Comparison of ENCODE assay signal across 14 cellular contexts in genomic region chr7:130908345-130909160, GRCh38.
DNase-seq lines count a peak whose midpoint lies in the region; ATAC-seq and TF ChIP-seq lines count a peak whose summit lies in the region.
"Had no signal": no experiment of that assay in that cellular context is flagged by ENCODE, and none has a peak within 500 bp of the region (broad histone marks: within the 10 kb centered on the region; RNA-seq: fewer than 3 reads in every experiment).

No MANE protein-coding gene starts in this region.

- no peaks in the 10 kb centered on the region for H3K27me3 Mint-ChIP-seq in CD4-positive, alpha-beta memory T cell
- H3K27me3 Mint-ChIP-seq: IgD-negative memory B cell had no signal

- peak overlapping the region in 6 of 7 donors; percentile 23 to 77 (median 64) for H3K27ac Mint-ChIP-seq in CD4-positive, alpha-beta memory T cell

- POLR2A ChIA-PET in CD4-positive, alpha-beta memory T cell (lab: Charles Lee; ENCODE audit: partially characterized antibody) = no interaction called here

- H3K4me3 Mint-ChIP-seq in CD4-positive, alpha-beta memory T cell = peak overlapping the region in 3 of 8 donors; percentile 19 to 24 (median 21)

- no peak for TF ChIP-seq POLR2A in erythroblast (IDR thresholded peaks at IDR 0.05; ENCODE audit: low read length)

- H3K9me2 ChIP-seq in Loucy (replicated peaks; ENCODE audit: low read depth, low read length) = no peaks in the 10 kb centered on the region

- H3K27ac ChIP-seq in CD4-positive, alpha-beta memory T cell (ENCODE audit: low read depth, low read length) = no peak overlapping the region
- H3K27ac ChIP-seq in colonic mucosa (peak overlapping the region; percentile 95), psoas muscle (peak overlapping the region; percentile 94), left lung (peak overlapping the region in 1 of 2 donors; percentile 95)
- H3K27ac ChIP-seq: testis, WERI-Rb-1 had no signal

- peaks cover 24% of the 10 kb centered on the region; the same call in 1 of the 2 replicates for H3K79me2 ChIP-seq in Loucy (ENCODE audit: insufficient read depth, low read length)

- ATAC-seq in psoas muscle = no peak
- ATAC-seq in left lung = no peak

- H3K27me3 ChIP-seq in CD4-positive, alpha-beta memory T cell (ENCODE audit: insufficient read depth, low read length) = no peaks in the 10 kb centered on the region
- H3K27me3 ChIP-seq in Loucy (ENCODE audit: insufficient read depth, low read length, poor library complexity, severe bottlenecking) (no peaks in the 10 kb centered on the region), colonic mucosa (no peaks in the 10 kb centered on the region), psoas muscle (ENCODE audit: insufficient read depth in 3 of 3, low read length in 2 of 3) (no peaks in the 10 kb centered on the region), left lung (no peaks in the 10 kb centered on the region), BE2C (no peaks in the 10 kb centered on the region)
- H3K27me3 ChIP-seq: Peyer's patch, testis had no signal

- WGBS in psoas muscle, 3 donors = 89 to 96% (median 90%) methylated on average over 10 to 11 of the region's 11 CpGs

- intact Hi-C loops in CD4-positive, alpha-beta memory T cell (cut with micrococcal nuclease) = no loop called here
- intact Hi-C loops in colonic mucosa (cut with DNase I) = no loop called here
- intact Hi-C loops in psoas muscle (cut with DNase I) = no loop called here
- intact Hi-C loops in left lung (cut with DNase I) = no loop called here

- DNase-seq in CD4-positive, alpha-beta memory T cell = no peak
- DNase-seq in colonic mucosa = peak; percentile 58
- DNase-seq in psoas muscle = no peak
- DNase-seq in left lung = no peak
- DNase-seq in erythroblast (lab: John Stamatoyannopoulos, UW) = no peak
- no peak for DNase-seq in BE2C
- DNase-seq: amygdala; nucleus accumbens; stimulated activated CD4-positive, alpha-beta T cell treated with anti-CD3 and anti-CD28 coated beads, Interleukin-4, amount 100 ng/mL, for 24 hours; testis; WERI-Rb-1 had no signal

- TF ChIP-seq CTCF in Loucy (conservative IDR thresholded peaks at IDR 0.05; ENCODE audit: low read length) = no peak
- TF ChIP-seq CTCF in colonic mucosa (IDR thresholded peaks at IDR 0.05) = no peak
- no peak for TF ChIP-seq CTCF in psoas muscle (IDR thresholded peaks at IDR 0.05)
- TF ChIP-seq CTCF in left lung (IDR thresholded peaks at IDR 0.05) = no peak
- TF ChIP-seq CTCF in BE2C (IDR thresholded peaks at IDR 0.05; ENCODE audit: low read depth, low read length) = no peak

- peaks cover 80% of the 10 kb centered on the region for H3K4me1 ChIP-seq in CD4-positive, alpha-beta memory T cell (ENCODE audit: insufficient read depth, low read length)
- H3K4me1 ChIP-seq in Loucy (ENCODE audit: insufficient read depth, low read length, poor library complexity, severe bottlenecking) = peaks cover 57% of the 10 kb centered on the region
- no peaks in the 10 kb centered on the region for H3K4me1 ChIP-seq in colonic mucosa
- peaks cover 64% of the 10 kb centered on the region for H3K4me1 ChIP-seq in psoas muscle
- H3K4me1 ChIP-seq in left lung = peaks cover 14 to 78% of the 10 kb centered on the region in 2 donors
- H3K4me1 ChIP-seq in BE2C = no peaks in the 10 kb centered on the region

- peaks cover 3% of the 10 kb centered on the region for H3K36me3 ChIP-seq in CD4-positive, alpha-beta memory T cell (ENCODE audit: insufficient read depth, low read length)
- no peaks in the 10 kb centered on the region for H3K36me3 ChIP-seq in Loucy (ENCODE audit: insufficient read depth, low read length)
- H3K36me3 ChIP-seq in colonic mucosa = no peaks in the 10 kb centered on the region
- peaks cover 2 to 13% of the 10 kb centered on the region in 2 donors for H3K36me3 ChIP-seq in psoas muscle (ENCODE audit: insufficient read depth in 1 of 2, low read depth in 1 of 2)
- peaks cover 0 to 17% of the 10 kb centered on the region in 2 donors for H3K36me3 ChIP-seq in left lung
- no peaks in the 10 kb centered on the region for H3K36me3 ChIP-seq in BE2C
- H3K36me3 ChIP-seq: WERI-Rb-1 had no signal

- H3K9me3 Mint-ChIP-seq in CD4-positive, alpha-beta memory T cell = peaks cover 0 to 12% (median 0%) of the 10 kb centered on the region in 8 donors
- H3K9me3 Mint-ChIP-seq: IgD-negative memory B cell had no signal

- peaks cover 21 to 57% of the 10 kb centered on the region in 2 donors for H3K36me3 Mint-ChIP-seq in CD4-positive, alpha-beta memory T cell

- peaks cover 7% of the 10 kb centered on the region; the same call in 1 of the 2 replicates for H3F3A ChIP-seq in Loucy (ENCODE audit: low read depth)

- peaks cover 63 to 94% (median 74%) of the 10 kb centered on the region in 4 donors for H3K4me1 Mint-ChIP-seq in CD4-positive, alpha-beta memory T cell

- H4K20me1 ChIP-seq in Loucy (ENCODE audit: insufficient read depth, low read length, poor library complexity, severe bottlenecking) = peaks cover 5% of the 10 kb centered on the region

- no peak overlapping the region for H3K9ac ChIP-seq in Loucy (ENCODE audit: low read depth, low read length, poor library complexity, severe bottlenecking)
- peak overlapping the region in 1 of 2 donors; percentile 99 for H3K9ac ChIP-seq in colonic mucosa (ENCODE audit: low read depth in 2 of 2, low read length in 2 of 2)

- H3K4me3 ChIP-seq in CD4-positive, alpha-beta memory T cell (ENCODE audit: low read length in 2 of 2) = no peak overlapping the region
- H3K4me3 ChIP-seq in Loucy (ENCODE audit: low read length, poor library complexity, severe bottlenecking) (no peak overlapping the region), colonic mucosa (no peak overlapping the region), psoas muscle (no peak overlapping the region), left lung (peak overlapping the region in 1 of 2 donors; percentile 43), BE2C (ENCODE audit: low read depth, low read length) (no peak overlapping the region)
- H3K4me3 ChIP-seq: testis had no signal

- no peaks in the 10 kb centered on the region for H3K9me3 ChIP-seq in CD4-positive, alpha-beta memory T cell (ENCODE audit: control insufficient read depth in 1 of 2, low read length in 2 of 2)
- H3K9me3 ChIP-seq in Loucy (ENCODE audit: insufficient read depth, low read depth, low read length) = no peaks in the 10 kb centered on the region
- H3K9me3 ChIP-seq in colonic mucosa = no peaks in the 10 kb centered on the region
- no peaks in the 10 kb centered on the region for H3K9me3 ChIP-seq in psoas muscle
- no peaks in the 10 kb centered on the region for H3K9me3 ChIP-seq in left lung
- no peaks in the 10 kb centered on the region for H3K9me3 ChIP-seq in BE2C
- H3K9me3 ChIP-seq: Peyer's patch, testis had no signal

- CTCF ChIA-PET in CD4-positive, alpha-beta memory T cell (lab: Charles Lee; ENCODE audit: partially characterized antibody) = interaction anchor here (1.1 to 5.1 kb wide), 2 partner anchors 11 to 23 kb away, joined by 5 to 42 read pairs; no protein-coding TSS in a partner anchor

- peak overlapping the region; percentile 73 for H3K4me2 ChIP-seq in Loucy (ENCODE audit: low read depth, low read length, poor library complexity, severe bottlenecking)

- H2AFZ ChIP-seq in Loucy (ENCODE audit: low read length) = no peak overlapping the region
